Comparison of ENCODE assay signal across 2 cellular contexts in the genomic region with DNA sequence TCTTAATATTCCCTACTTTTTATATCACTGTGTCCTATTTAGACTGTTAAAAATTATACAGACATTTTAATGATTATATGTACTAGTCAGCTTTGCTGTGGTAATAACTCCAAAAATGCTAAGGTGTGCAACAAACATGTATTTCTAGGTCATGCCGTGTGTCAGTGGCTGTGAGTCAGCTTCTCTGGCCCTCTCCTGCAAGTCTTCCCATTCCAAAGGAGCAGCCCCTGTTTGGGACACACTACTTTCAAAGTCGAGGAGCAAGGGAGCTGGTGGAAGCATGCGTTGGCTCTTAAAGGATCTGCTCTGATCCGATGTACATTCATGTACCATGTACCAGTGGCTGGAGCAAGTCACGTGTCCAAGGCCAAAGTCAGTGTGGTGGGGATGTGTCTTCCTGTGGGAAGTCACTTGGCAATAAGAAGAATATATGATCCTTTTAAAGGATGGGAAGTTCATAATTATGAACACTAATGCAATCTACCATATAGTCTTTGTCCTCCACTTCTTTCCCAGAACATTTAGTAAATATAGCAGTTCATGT.
TF ChIP-seq lines count a peak whose summit lies in the region.

No MANE protein-coding gene starts in this region.

TF ChIP-seq in IMR-90, 13 proteins besides CTCF, POLR2A, EP300 and RAD21:
- TF ChIP-seq NFE2L2 (IDR thresholded peaks at IDR 0.05; ENCODE audit: low read depth, low read length) (no peak), ELK1 (IDR thresholded peaks at IDR 0.05; ENCODE audit: borderline replicate concordance, low read depth, low read length) (no peak), MAFK (IDR thresholded peaks at IDR 0.05; ENCODE audit: low read depth, low read length) (no peak)

TF ChIP-seq in K562, 482 proteins besides CTCF, POLR2A, EP300 and RAD21:
- TF ChIP-seq, protein P1, sequence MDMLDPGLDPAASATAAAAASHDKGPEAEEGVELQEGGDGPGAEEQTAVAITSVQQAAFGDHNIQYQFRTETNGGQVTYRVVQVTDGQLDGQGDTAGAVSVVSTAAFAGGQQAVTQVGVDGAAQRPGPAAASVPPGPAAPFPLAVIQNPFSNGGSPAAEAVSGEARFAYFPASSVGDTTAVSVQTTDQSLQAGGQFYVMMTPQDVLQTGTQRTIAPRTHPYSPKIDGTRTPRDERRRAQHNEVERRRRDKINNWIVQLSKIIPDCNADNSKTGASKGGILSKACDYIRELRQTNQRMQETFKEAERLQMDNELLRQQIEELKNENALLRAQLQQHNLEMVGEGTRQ (CRISPR knock-in tag; IDR thresholded peaks at IDR 0.05) = peak; percentile 83
- TF ChIP-seq TOE1 (IDR thresholded peaks at IDR 0.05; ENCODE audit: borderline replicate concordance) (peak; percentile 22; the same call in 1 of the 2 replicates), TOE1 (CRISPR knock-in tag; IDR thresholded peaks at IDR 0.05; ENCODE audit: borderline replicate concordance, low read depth) (no peak), POLR2H (tag; IDR thresholded peaks at IDR 0.05; ENCODE audit: low read depth) (no peak), SMAD3 (CRISPR knock-in tag; conservative IDR thresholded peaks at IDR 0.05) (no peak), ZNF507 (tag; conservative IDR thresholded peaks at IDR 0.05) (no peak), ZNF444 (CRISPR knock-in tag; IDR thresholded peaks at IDR 0.05) (no peak), TFE3 (CRISPR knock-in tag; IDR thresholded peaks at IDR 0.05) (peak; percentile 57), HMGN3 (IDR thresholded peaks at IDR 0.05; ENCODE audit: borderline replicate concordance, extremely low read depth, insufficient read length, low read depth, low read length) (no peak), RAD51 (IDR thresholded peaks at IDR 0.05; ENCODE audit: borderline replicate concordance, low read depth) (peak; percentile 79), HIVEP1 (CRISPR knock-in tag; IDR thresholded peaks at IDR 0.05) (no peak)
- TF ChIP-seq, protein P2, sequence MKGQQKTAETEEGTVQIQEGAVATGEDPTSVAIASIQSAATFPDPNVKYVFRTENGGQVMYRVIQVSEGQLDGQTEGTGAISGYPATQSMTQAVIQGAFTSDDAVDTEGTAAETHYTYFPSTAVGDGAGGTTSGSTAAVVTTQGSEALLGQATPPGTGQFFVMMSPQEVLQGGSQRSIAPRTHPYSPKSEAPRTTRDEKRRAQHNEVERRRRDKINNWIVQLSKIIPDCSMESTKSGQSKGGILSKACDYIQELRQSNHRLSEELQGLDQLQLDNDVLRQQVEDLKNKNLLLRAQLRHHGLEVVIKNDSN (CRISPR knock-in tag; IDR thresholded peaks at IDR 0.05) = peak; percentile 56
